In genomic region chrX:37745354-37745753, GRCh38 we compare ENCODE assay signal across 8 cellular contexts. TPM values are rescaled to one million over a fixed set of nuclear protein-coding genes. Genes with fewer than 3 reads are reported as not detected.
DNase-seq lines count a peak whose midpoint lies in the region; ATAC-seq and TF ChIP-seq lines count a peak whose summit lies in the region.

No MANE protein-coding gene starts in this region.

- H3K9me3 Mint-ChIP-seq in activated naive CD4-positive, alpha-beta T cell treated with anti-CD3 and anti-CD28 coated beads, Interleukin-2, amount 50 U/mL, for 72 hours = no peaks in the 10 kb centered on the region

- peak overlapping the region in 1 of 2 donors; percentile 82 for H3K27ac Mint-ChIP-seq in activated naive CD4-positive, alpha-beta T cell treated with anti-CD3 and anti-CD28 coated beads, Interleukin-2, amount 50 U/mL, for 72 hours

- H3K4me1 ChIP-seq in prostate gland (replicated peaks) (no peaks in the 10 kb centered on the region), aorta (ENCODE audit: control insufficient read depth in 1 of 2, insufficient read depth in 2 of 2, low read length in 2 of 2) (no peaks in the 10 kb centered on the region)

- H3K27me3 ChIP-seq in MG63 (no peaks in the 10 kb centered on the region), prostate gland (replicated peaks; ENCODE audit: insufficient read depth) (no peaks in the 10 kb centered on the region), aorta (ENCODE audit: control insufficient read depth in 1 of 2, insufficient read depth in 2 of 2, low read length in 1 of 2) (no peaks in the 10 kb centered on the region)

- H3K36me3 ChIP-seq in MG63 (no peaks in the 10 kb centered on the region), prostate gland (no peaks in the 10 kb centered on the region), aorta (ENCODE audit: control insufficient read depth in 1 of 2, insufficient read depth in 2 of 2, low read length in 1 of 2) (no peaks in the 10 kb centered on the region)

- intact Hi-C loops in head of caudate nucleus (cut with DNase I) = loop anchor here (5.0 to 10.0 kb wide), 2 partner anchors 77 to 429 kb away; no protein-coding TSS in a partner anchor
- intact Hi-C loops in prostate gland (cut with DNase I) = loop anchor here (10.0 kb wide), 1 partner anchor 79 kb away; no protein-coding TSS in a partner anchor
- intact Hi-C loops in aorta (cut with DNase I) = loop anchor here (10.0 kb wide), 2 partner anchors 79 to 419 kb away; no protein-coding TSS in a partner anchor

- ATAC-seq in SK-N-SH treated with all-trans-retinoic acid at 6 μM for 48 hours = peak; percentile 98
- peak; percentile 33 to 38 for ATAC-seq in activated naive CD4-positive, alpha-beta T cell treated with anti-CD3 and anti-CD28 coated beads, Interleukin-2, amount 50 U/mL, for 72 hours
- peak; percentile 72 for ATAC-seq in aorta (ENCODE audit: low FRiP score)

- H3K4me3 ChIP-seq in MG63 (no peak overlapping the region), prostate gland (no peak overlapping the region), aorta (ENCODE audit: low read length in 2 of 2) (no peak overlapping the region)

- DNase-seq in EL (peak; percentile 40), GOT3 (lab: John Stamatoyannopoulos, UW) (peak; percentile 22), MG63 (peak; percentile 47), head of caudate nucleus (peak; percentile 48 to 87 (median 78)), prostate gland (ENCODE audit: low spot score) (peak; percentile 62), aorta (peak; percentile 86 to 89)
- peak in 1 of 2 donors; percentile 64 for DNase-seq in activated naive CD4-positive, alpha-beta T cell treated with anti-CD3 and anti-CD28 coated beads, Interleukin-2, amount 50 U/mL, for 72 hours (ENCODE audit: low spot score in 2 of 2)

- peaks cover 0 to 5% of the 10 kb centered on the region in 2 donors for H3K36me3 Mint-ChIP-seq in activated naive CD4-positive, alpha-beta T cell treated with anti-CD3 and anti-CD28 coated beads, Interleukin-2, amount 50 U/mL, for 72 hours

- H3K27ac ChIP-seq in prostate gland = no peak overlapping the region
- no peak overlapping the region for H3K27ac ChIP-seq in aorta (ENCODE audit: low read depth in 1 of 2, low read length in 2 of 2)

- WGBS in prostate gland = 18% methylated on average over 3 of the region's 3 CpGs
- WGBS in aorta, 2 donors = 19% methylated on average over 3 of the region's 3 CpGs

- no peak for TF ChIP-seq POLR2A in prostate gland (IDR thresholded peaks at IDR 0.05)

- TF ChIP-seq CTCF in prostate gland (IDR thresholded peaks at IDR 0.05) = peak; percentile 36 to 71 (median 63)

- H3K9me3 ChIP-seq in MG63 (no peaks in the 10 kb centered on the region), prostate gland (no peaks in the 10 kb centered on the region), aorta (ENCODE audit: control insufficient read depth, low read length) (no peaks in the 10 kb centered on the region)

TF ChIP-seq in SK-N-SH treated with all-trans-retinoic acid at 6 μM for 48 hours, 23 proteins besides CTCF, POLR2A, EP300 and RAD21:
- no peak for TF ChIP-seq OSR1 (CRISPR knock-in tag; IDR thresholded peaks at IDR 0.05)
- no peak for TF ChIP-seq ISL1 (CRISPR knock-in tag; IDR thresholded peaks at IDR 0.05)
- TF ChIP-seq ZFP3 (CRISPR knock-in tag; IDR thresholded peaks at IDR 0.05) = no peak
- TF ChIP-seq POU6F1 (CRISPR knock-in tag; IDR thresholded peaks at IDR 0.05; ENCODE audit: borderline replicate concordance, low read depth) = no peak
- no peak for TF ChIP-seq BACH2 (CRISPR knock-in tag; IDR thresholded peaks at IDR 0.05; ENCODE audit: borderline replicate concordance)
- no peak for TF ChIP-seq ZNF8 (CRISPR knock-in tag; IDR thresholded peaks at IDR 0.05)

RNA-seq across cellular contexts. Expression of gene CYBB, which starts 34.5 kb away (rescaled TPM):
- total RNA-seq in MG63 (2014; rRNA removed; shearing (Covaris generic); ENCODE audit: low replicate concordance) = 0.20 TPM in 1 of 2 replicates, not detected in the other
- under 1 TPM in 1 of 2 donors, not detected in 1; 0.06 TPM for total RNA-seq in activated naive CD4-positive, alpha-beta T cell treated with anti-CD3 and anti-CD28 coated beads, Interleukin-2, amount 50 U/mL, for 72 hours
- total RNA-seq in prostate gland (1 to 10 TPM; 7.2 to 7.9 TPM), aorta (10 to 100 TPM; 43.2 to 60.4 TPM)
- polyA plus RNA-seq in aorta = 10 to 100 TPM in 1 of 2 donors, 1 to 10 TPM in 1; 3.1 to 10.4 TPM

RNA-seq across cellular contexts. Expression of gene XK, which starts 59.8 kb away (rescaled TPM):
- 0.53 and 1.3 TPM in 2 replicates for total RNA-seq in MG63 (2014; rRNA removed; shearing (Covaris generic); ENCODE audit: low replicate concordance)
- under 1 TPM in 1 of 2 donors, not detected in 1; 0.04 TPM for total RNA-seq in activated naive CD4-positive, alpha-beta T cell treated with anti-CD3 and anti-CD28 coated beads, Interleukin-2, amount 50 U/mL, for 72 hours
- 1 to 10 TPM; 2.6 to 3.2 TPM for total RNA-seq in prostate gland
- total RNA-seq in aorta = 1 to 10 TPM in 1 of 2 donors, under 1 TPM in 1; 0.93 to 1.7 TPM
- polyA plus RNA-seq in aorta = 1 to 10 TPM; 1.0 to 3.1 TPM

Comparison
In these comparisons a context has a peak if more than half of its experiments do, and no peak if none do; other contexts are left out.
1. ATAC-seq: peak in every context shown above with its lines; median percentile 98 in SK-N-SH treated with all-trans-retinoic acid at 6 μM for 48 hours; 72 in aorta; 36 in activated naive CD4-positive, alpha-beta T cell treated with anti-CD3 and anti-CD28 coated beads, Interleukin-2, amount 50 U/mL, for 72 hours.
2. RNA of gene CYBB, which starts 34.5 kb away (total RNA-seq): 43.2 to 60.4 TPM in aorta; 7.2 to 7.9 TPM in prostate gland, 0.20 TPM in MG63 and 0.06 TPM in activated naive CD4-positive, alpha-beta T cell treated with anti-CD3 and anti-CD28 coated beads, Interleukin-2, amount 50 U/mL, for 72 hours; every median in the first group is over 4 times any median in the second.